In genomic region chr10:129784286-129784685, GRCh38 we compare ENCODE assay signal across 17 cellular contexts.
DNase-seq lines count a peak whose midpoint lies in the region; ATAC-seq and TF ChIP-seq lines count a peak whose summit lies in the region.
"Had no signal": no experiment of that assay in that cellular context is flagged by ENCODE, and none has a peak within 500 bp of the region (broad histone marks: within the 10 kb centered on the region; RNA-seq: fewer than 3 reads in every experiment).

No MANE protein-coding gene starts in this region.

- no peaks in the 10 kb centered on the region for H3K4me1 ChIP-seq in vagina

- no peaks in the 10 kb centered on the region for H3K27me3 ChIP-seq in vagina
- H3K27me3 ChIP-seq: BLaER1 treated with 17β-estradiol and CSF1 and Interleukin-3, amounts not matched to agents 10 nM and 100 nM had no signal

- H3K27ac ChIP-seq in vagina: no peak overlapping the region
- H3K27ac ChIP-seq: BLaER1 treated with 17β-estradiol and CSF1 and Interleukin-3, amounts not matched to agents 10 nM and 100 nM had no signal

- no peak overlapping the region for H3K4me3 Mint-ChIP-seq in endothelial cell (ENCODE audit: unreplicated experiment)
- H3K4me3 Mint-ChIP-seq: CD8-positive, alpha-beta memory T cell had no signal

- H3K36me3 ChIP-seq in vagina: no peaks in the 10 kb centered on the region

- intact Hi-C loops in posterior vena cava (cut with DNase I): no loop called here
- intact Hi-C loops in vagina (cut with DNase I): no loop called here

- peaks cover 5% of the 10 kb centered on the region for H3K36me3 Mint-ChIP-seq in endothelial cell (ENCODE audit: low read depth, unreplicated experiment)

- H3K27me3 Mint-ChIP-seq in endothelial cell (ENCODE audit: unreplicated experiment): no peaks in the 10 kb centered on the region
- H3K27me3 Mint-ChIP-seq: CD8-positive, alpha-beta memory T cell had no signal

- peak overlapping the region; percentile 23 for H3K27ac Mint-ChIP-seq in endothelial cell (ENCODE audit: unreplicated experiment)
- H3K27ac Mint-ChIP-seq: CD8-positive, alpha-beta memory T cell had no signal

- H3K9me3 Mint-ChIP-seq in endothelial cell (ENCODE audit: unreplicated experiment): no peaks in the 10 kb centered on the region

- ATAC-seq in GM21786 (IDR thresholded peaks at IDR 0.05; ENCODE audit: unreplicated experiment): no peak

- DNase-seq in NCI-H2171 treated with DMSO at 0.1 percent for 48 hours (lab: John Stamatoyannopoulos, UW) (peak; percentile 48), NCI-H2171 (lab: John Stamatoyannopoulos, UW) (no peak), NCI-H2029 (lab: John Stamatoyannopoulos, UW) (peak; percentile 32), endothelial cell (ENCODE audit: low spot score) (no peak), posterior vena cava (ENCODE audit: low spot score) (peak; percentile 71), T-helper 2 cell (no peak), vagina (ENCODE audit: extremely low spot score in 2 of 2) (no peak)
- DNase-seq: CD8-positive, alpha-beta memory T cell; H7; NCI-H1436; NCI-H2081; NCI-H2227 treated with DMSO at 0.1 percent for 48 hours; NCI-H524 treated with DMSO at 0.1 percent for 48 hours; NK-92 treated with Interleukin-12 subunit alpha and Interleukin-12 subunit beta, amount 100 ng/mL, for 24 hours; SIG-M5 had no signal

- H3K4me1 Mint-ChIP-seq in endothelial cell (ENCODE audit: unreplicated experiment): peaks cover 4% of the 10 kb centered on the region
- H3K4me1 Mint-ChIP-seq: CD8-positive, alpha-beta memory T cell had no signal

- H3K4me3 ChIP-seq in vagina: no peak overlapping the region
- H3K4me3 ChIP-seq: BLaER1 treated with 17β-estradiol and CSF1 and Interleukin-3, amounts not matched to agents 10 nM and 100 nM had no signal

- no peaks in the 10 kb centered on the region for H3K9me3 ChIP-seq in vagina

- no peak for TF ChIP-seq POLR2A in vagina (IDR thresholded peaks at IDR 0.05)

- TF ChIP-seq CTCF in endothelial cell (IDR thresholded peaks at IDR 0.05; ENCODE audit: unreplicated experiment): no peak
- no peak for TF ChIP-seq CTCF in vagina (IDR thresholded peaks at IDR 0.05)

Comparison
In these comparisons a context has a peak if more than half of its experiments do, and no peak if none do; other contexts are left out.
1. DNase-seq: peak in NCI-H2171 treated with DMSO at 0.1 percent for 48 hours (single experiment), NCI-H2029 (single experiment) and posterior vena cava (single experiment); none in NCI-H2171 (single experiment), endothelial cell (single experiment), T-helper 2 cell (0 of 5) and vagina (0 of 2).